Comparison of ENCODE assay signal across 21 cellular contexts in the genomic region with DNA sequence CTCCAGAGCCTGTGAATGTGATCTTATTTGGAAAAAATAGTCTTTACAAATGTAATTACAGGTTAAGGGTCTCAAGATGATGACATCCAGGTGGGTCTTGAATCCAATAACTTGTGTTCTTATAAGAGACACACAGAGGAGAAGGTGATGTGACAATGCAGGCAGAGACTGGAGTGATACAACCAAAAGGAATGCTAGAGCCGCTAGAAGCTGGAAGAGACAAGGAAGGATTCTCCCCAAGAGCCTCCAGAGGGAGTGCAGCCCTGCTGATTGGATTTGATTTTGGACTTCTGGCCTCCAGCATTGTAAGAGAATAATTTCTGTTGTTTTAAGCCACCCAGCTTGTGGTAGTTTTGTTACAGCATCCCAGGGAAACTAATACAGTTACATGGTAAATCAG. TPM values are rescaled to one million over a fixed set of nuclear protein-coding genes. Genes with fewer than 3 reads are reported as not detected.
"Had no signal": no experiment of that assay in that cellular context is flagged by ENCODE, and none has a peak within 500 bp of the region (broad histone marks: within the 10 kb centered on the region; RNA-seq: fewer than 3 reads in every experiment).

No MANE protein-coding gene starts in this region.

- H3K4me3 Mint-ChIP-seq: activated naive CD8-positive, alpha-beta T cell treated with anti-CD3 and anti-CD28 coated beads, Interleukin-2, amount 10 ng/mL, durations not matched to agents 7 days and 5 days; dendritic cell treated with granulocyte-macrophage colony-stimulating factor and Interleukin-4, amounts not matched to agents 40 ng/mL and 50 ng/mL, for 4 days; memory B cell; natural killer cell had no signal

- H3K27ac Mint-ChIP-seq: activated naive CD8-positive, alpha-beta T cell treated with anti-CD3 and anti-CD28 coated beads, Interleukin-2, amount 10 ng/mL, durations not matched to agents 7 days and 5 days; dendritic cell treated with granulocyte-macrophage colony-stimulating factor and Interleukin-4, amounts not matched to agents 40 ng/mL and 50 ng/mL, for 4 days; memory B cell; natural killer cell had no signal

- H3K4me1 ChIP-seq: left lung, transverse colon had no signal

- H3K9me3 Mint-ChIP-seq: activated naive CD8-positive, alpha-beta T cell treated with anti-CD3 and anti-CD28 coated beads, Interleukin-2, amount 10 ng/mL, durations not matched to agents 7 days and 5 days; dendritic cell treated with granulocyte-macrophage colony-stimulating factor and Interleukin-4, amounts not matched to agents 40 ng/mL and 50 ng/mL, for 4 days; memory B cell; natural killer cell had no signal

- H3K27ac ChIP-seq: epithelial cell of prostate, left lung, neutrophil, transverse colon had no signal

- ATAC-seq: activated CD4-positive, CD25-positive, alpha-beta regulatory T cell treated with anti-CD3 and anti-CD28 coated beads, Interleukin-2, amount 50 U/mL, for 24 hours; left lung; natural killer cell had no signal

- DNase-seq: activated CD4-positive, alpha-beta T cell treated with anti-CD3 and anti-CD28 coated beads, Interleukin-2, amount 50 U/mL, for 1 hour; activated naive CD4-positive, alpha-beta T cell; activated naive CD8-positive, alpha-beta T cell treated with anti-CD3 and anti-CD28 coated beads, Interleukin-2, amount 10 ng/mL, durations not matched to agents 7 days and 5 days; anterior cingulate cortex; cerebellar nuclear complex; effector memory CD4-positive, alpha-beta T cell; islet precursor cell; left lung; natural killer cell; posterior cingulate gyrus; retina; stimulated activated CD4-positive, alpha-beta T cell treated with anti-CD3 and anti-CD28 coated beads, Interleukin-4, amount 100 ng/mL, for 4 hours; stimulated activated CD8-positive, alpha-beta memory T cell treated with anti-CD3 and anti-CD28 coated beads, Interleukin-4, amount 100 ng/mL, for 48 hours; stimulated activated naive CD4-positive, alpha-beta T cell treated with Interleukin-2 at 50 U/mL for 16 hours; transverse colon had no signal

- H3K36me3 Mint-ChIP-seq: activated naive CD8-positive, alpha-beta T cell treated with anti-CD3 and anti-CD28 coated beads, Interleukin-2, amount 10 ng/mL, durations not matched to agents 7 days and 5 days; memory B cell; natural killer cell had no signal

- H3K4me1 Mint-ChIP-seq: activated naive CD8-positive, alpha-beta T cell treated with anti-CD3 and anti-CD28 coated beads, Interleukin-2, amount 10 ng/mL, durations not matched to agents 7 days and 5 days; memory B cell; natural killer cell had no signal

- H3K27me3 Mint-ChIP-seq: dendritic cell treated with granulocyte-macrophage colony-stimulating factor and Interleukin-4, amounts not matched to agents 40 ng/mL and 50 ng/mL, for 4 days had no signal

- H3K27me3 ChIP-seq: left lung, neutrophil, transverse colon had no signal

RNA-seq across cellular contexts. Expression of gene MYH15, which starts 9.7 kb away (rescaled TPM):
- total RNA-seq: mucosa of gallbladder had no signal
